ENCODE assay signal across 15 cellular contexts in the genomic region with DNA sequence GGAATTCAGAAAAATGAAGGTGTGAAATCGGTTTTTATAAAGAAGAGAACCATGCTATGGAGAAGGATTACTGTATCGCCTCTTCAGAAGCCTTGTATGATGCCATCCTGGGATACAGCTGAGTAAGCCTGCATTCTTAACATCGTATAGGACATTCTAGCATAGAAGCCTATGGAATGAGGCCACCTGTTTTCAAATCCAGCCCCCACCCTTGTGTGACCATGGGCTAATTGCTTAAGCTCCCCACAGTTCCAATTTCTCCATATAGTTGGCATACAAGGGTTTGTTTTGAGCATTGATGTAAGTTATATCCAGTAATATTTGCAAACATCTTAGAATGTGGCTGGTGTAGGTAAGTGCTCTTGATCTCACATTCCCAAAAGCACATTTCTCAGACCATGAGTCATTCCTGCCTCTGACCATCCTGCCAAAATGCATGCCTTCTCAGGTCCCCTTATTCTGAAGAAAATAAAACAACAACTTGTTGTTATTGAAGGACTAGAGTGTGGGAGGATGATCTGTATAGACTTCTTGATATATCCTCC. TPM values are rescaled to one million over a fixed set of nuclear protein-coding genes. Genes with fewer than 3 reads are reported as not detected.
A peak's percentile ranks its signal among the peaks of the same experiment; 100 is the strongest.
DNase-seq lines count a peak whose midpoint lies in the region; ATAC-seq, FAIRE-seq and TF ChIP-seq lines count a peak whose summit lies in the region.
"Had no signal": no experiment of that assay in that cellular context is flagged by ENCODE, and none has a peak within 500 bp of the region (broad histone marks: within the 10 kb centered on the region; RNA-seq: fewer than 3 reads in every experiment).

No MANE protein-coding gene starts in this region.

- peak; percentile 42 for DNase-seq in HTR-8/SVneo (ENCODE audit: insufficient read length, low spot score)
- DNase-seq in SJCRH30 = peak; percentile 75 to 77
- peak; percentile 8 for DNase-seq in choroid plexus epithelial cell (ENCODE audit: low read depth)
- DNase-seq in upper lobe of right lung = no peak
- no peak for DNase-seq in GM19239 (ENCODE audit: insufficient read length, low spot score)
- no peak for DNase-seq in activated T-cell treated with anti-CD3 and anti-CD28 coated beads, Interleukin-2, amount 50 U/mL, for 48 hours
- DNase-seq: CD8-positive, alpha-beta T cell; NCI-H187 treated with DMSO at 0.1 percent for 48 hours; NCI-H2171; NCI-H510A; NCI-H82; RPMI8226; T-helper 1 cell had no signal

- intact Hi-C loops in upper lobe of right lung (cut with DNase I) = no loop called here

- H3K36me3 ChIP-seq in SJCRH30 (no peaks in the 10 kb centered on the region), upper lobe of right lung (no peaks in the 10 kb centered on the region)

- peak overlapping the region; percentile 95 for H3K27ac ChIP-seq in SJCRH30
- H3K27ac ChIP-seq in upper lobe of right lung = no peak overlapping the region

- H3K27me3 ChIP-seq in SJCRH30 (no peaks in the 10 kb centered on the region), upper lobe of right lung (no peaks in the 10 kb centered on the region)

- ATAC-seq in upper lobe of right lung (peak; percentile 58), GM19023 (IDR thresholded peaks at IDR 0.05; ENCODE audit: unreplicated experiment) (no peak)
- ATAC-seq: CD8-positive, alpha-beta T cell; K562 had no signal

- peak overlapping the region; percentile 37 for H3K4me3 ChIP-seq in SJCRH30
- no peak overlapping the region for H3K4me3 ChIP-seq in choroid plexus epithelial cell (ENCODE audit: low read depth, low read length)
- H3K4me3 ChIP-seq in upper lobe of right lung = no peak overlapping the region
- H3K4me3 ChIP-seq: K562 had no signal

- no peaks in the 10 kb centered on the region; the same call in 1 of the 2 replicates for H3K9me3 ChIP-seq in SJCRH30 (replicated peaks)
- H3K9me3 ChIP-seq in upper lobe of right lung = no peaks in the 10 kb centered on the region

- H3K4me1 ChIP-seq in SJCRH30 = peaks cover 25% of the 10 kb centered on the region
- H3K4me1 ChIP-seq in upper lobe of right lung = no peaks in the 10 kb centered on the region

- TF ChIP-seq CTCF in choroid plexus epithelial cell (conservative IDR thresholded peaks at IDR 0.05; ENCODE audit: low read depth, low read length) (no peak), upper lobe of right lung (IDR thresholded peaks at IDR 0.05) (no peak)

- peak; percentile 44 for FAIRE-seq in HTR-8/SVneo (lab: Jason Lieb, UNC)
- no peak for FAIRE-seq in GM19239 (lab: Jason Lieb, UNC)
- FAIRE-seq: K562 had no signal

RNA-seq across cellular contexts. Expression of gene OR14A2, which starts 1.5 kb away (rescaled TPM):
- total RNA-seq in SJCRH30 (2014; rRNA removed; shearing (Covaris generic)) = not detected in 2 replicates
- not detected for total RNA-seq in upper lobe of right lung
- total RNA-seq: CD8-positive, alpha-beta T cell; K562 had no signal

RNA-seq across cellular contexts. Expression of gene OR14K1, which starts 8.0 kb away (rescaled TPM):
- total RNA-seq in SJCRH30 (2014; rRNA removed; shearing (Covaris generic)) = not detected in 2 replicates
- total RNA-seq in upper lobe of right lung = not detected
- total RNA-seq: CD8-positive, alpha-beta T cell; K562 had no signal

RNA-seq across cellular contexts. Expression of gene OR1C1, which starts 13.9 kb away (rescaled TPM):
- total RNA-seq in SJCRH30 (2014; rRNA removed; shearing (Covaris generic)) = not detected in 2 replicates
- not detected for total RNA-seq in upper lobe of right lung
- total RNA-seq: CD8-positive, alpha-beta T cell; K562 had no signal

RNA-seq across cellular contexts. Expression of gene OR6F1, which starts 30.0 kb away (rescaled TPM):
- total RNA-seq in SJCRH30 (2014; rRNA removed; shearing (Covaris generic)) = not detected in 2 replicates
- not detected for total RNA-seq in upper lobe of right lung
- total RNA-seq: CD8-positive, alpha-beta T cell; K562 had no signal

Comparison
In these comparisons a context has a peak if more than half of its experiments do, and no peak if none do; other contexts are left out.
1. DNase-seq: peak in HTR-8/SVneo (single experiment), SJCRH30 (2 of 2) and choroid plexus epithelial cell (single experiment); none in upper lobe of right lung (single experiment), GM19239 (single experiment) and activated T-cell treated with anti-CD3 and anti-CD28 coated beads, Interleukin-2, amount 50 U/mL, for 48 hours (0 of 2).